ENCODE assay signal across 14 cellular contexts in the genomic region with DNA sequence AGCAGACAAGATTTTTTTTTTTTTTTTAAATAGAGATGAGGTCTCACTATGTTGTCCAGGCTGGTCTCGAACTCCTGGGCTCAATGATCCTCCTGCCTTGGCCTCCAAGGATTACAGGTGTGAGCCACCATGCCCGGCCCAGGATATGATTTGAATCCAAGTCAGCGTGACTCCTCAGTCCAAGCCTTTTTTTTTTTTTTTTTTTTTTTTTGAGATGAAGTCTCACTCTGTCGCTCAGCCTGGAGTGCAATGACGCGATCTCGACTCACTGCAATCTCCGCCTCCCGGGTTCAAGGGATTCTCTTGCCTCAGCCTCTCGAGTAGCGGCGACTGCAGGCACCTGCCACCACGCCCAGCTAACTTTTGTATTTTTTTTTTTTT. TPM values are rescaled to one million over a fixed set of nuclear protein-coding genes. Genes with fewer than 3 reads are reported as not detected.
"Had no signal": no experiment of that assay in that cellular context is flagged by ENCODE, and none has a peak within 500 bp of the region (broad histone marks: within the 10 kb centered on the region; RNA-seq: fewer than 3 reads in every experiment).

No MANE protein-coding gene starts in this region.

- H3K4me1 ChIP-seq: colonic mucosa had no signal

- H3K27ac ChIP-seq: ascending aorta, cardiac muscle cell, colonic mucosa, heart left ventricle, thoracic aorta, upper lobe of left lung, vagina had no signal

- H3K27me3 ChIP-seq: vagina had no signal

- H3K9me3 ChIP-seq: ascending aorta, colonic mucosa, heart left ventricle, mucosa of descending colon, thoracic aorta, upper lobe of left lung, vagina had no signal

- H3K4me3 ChIP-seq: ascending aorta, cardiac muscle cell, colonic mucosa, heart left ventricle, lung, mucosa of descending colon, thoracic aorta, upper lobe of left lung, vagina had no signal

- H3K36me3 ChIP-seq: ascending aorta, cardiac muscle cell, colonic mucosa, heart left ventricle, thoracic aorta, upper lobe of left lung, vagina had no signal

RNA-seq across cellular contexts. Expression of gene CABP1, which starts 6.9 kb away (rescaled TPM):
- total RNA-seq: cardiac muscle cell; dermis microvascular lymphatic vessel endothelial cell; kidney epithelial cell; myocyte; T-helper 2 cell treated with Interferon-gamma antibody and Interleukin-4, amounts not matched to agents 100 ng/mL and 5 ng/mL, for 36 hours had no signal
- polyA plus RNA-seq: cardiac muscle cell, immature natural killer cell had no signal
